Comparison of ENCODE assay signal across 22 cellular contexts in the genomic region with DNA sequence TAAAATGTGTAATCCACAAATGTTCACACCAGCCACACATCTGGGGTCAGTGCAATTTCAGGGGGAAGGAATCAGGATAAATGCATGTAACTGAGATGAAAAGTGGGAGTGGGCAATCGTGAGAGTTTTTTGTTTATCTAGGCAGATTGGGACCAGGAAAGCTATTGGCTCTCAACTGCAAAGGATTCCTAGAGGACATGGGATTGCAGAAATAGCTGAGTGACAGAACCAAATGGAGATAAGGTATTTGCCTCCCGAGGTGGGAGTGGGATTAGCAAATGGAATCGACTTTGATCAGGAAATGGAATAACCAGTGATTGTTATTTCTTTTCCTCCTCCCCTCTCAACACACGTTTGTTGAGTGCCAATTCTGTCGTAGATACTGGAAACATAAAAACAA. TPM values are rescaled to one million over a fixed set of nuclear protein-coding genes. Genes with fewer than 3 reads are reported as not detected.
"Had no signal": no experiment of that assay in that cellular context is flagged by ENCODE, and none has a peak within 500 bp of the region (broad histone marks: within the 10 kb centered on the region; RNA-seq: fewer than 3 reads in every experiment).

No MANE protein-coding gene starts in this region.

- H3K4me1 ChIP-seq: colonic mucosa, uterus had no signal

- H3K9me3 Mint-ChIP-seq: central memory CD8-positive, alpha-beta T cell; memory B cell; natural killer cell; T-helper 1 cell treated with Interleukin-12 subunit alpha and Interleukin-12 subunit beta and Interleukin-4 antibody, amounts not matched to agents 30 μg/mL and 1 μg/mL, for 36 hours had no signal

- H3K4me3 Mint-ChIP-seq: central memory CD8-positive, alpha-beta T cell; memory B cell; natural killer cell; T-helper 1 cell treated with Interleukin-12 subunit alpha and Interleukin-12 subunit beta and Interleukin-4 antibody, amounts not matched to agents 30 μg/mL and 1 μg/mL, for 36 hours had no signal

- DNase-seq: activated CD4-positive, alpha-beta T cell treated with anti-CD3 and anti-CD28 coated beads for 4 hours; activated CD8-positive, alpha-beta memory T cell treated with anti-CD3 and anti-CD28 coated beads, Interleukin-2, amount 50 U/mL, for 4 hours; activated effector memory CD4-positive, alpha-beta T cell treated with anti-CD3 and anti-CD28 coated beads, Interleukin-2, amount 50 U/mL, for 16 hours; activated naive CD4-positive, alpha-beta T cell treated with anti-CD3 and anti-CD28 coated beads, Interleukin-2, amount 50 U/mL, for 16 hours; activated T-cell treated with anti-CD3 and anti-CD28 coated beads, Interleukin-2, amount 50 U/mL, for 48 hours; aorta; brain microvascular endothelial cell; colonic mucosa; heart left ventricle; kidney glomerular epithelial cell; left ventricle myocardium superior; natural killer cell; stimulated activated CD4-positive, alpha-beta T cell treated with anti-CD3 and anti-CD28 coated beads, Interleukin-2, amount 100 ng/mL, for 24 hours; stimulated activated naive CD8-positive, alpha-beta T cell treated with anti-CD3 and anti-CD28 coated beads, Interleukin-15, Interleukin-2, amounts not matched to agents 100 U/mL and 50 U/mL, for 24 hours; tibial artery; uterus had no signal

- H3K27ac Mint-ChIP-seq: natural killer cell; T-helper 1 cell treated with Interleukin-12 subunit alpha and Interleukin-12 subunit beta and Interleukin-4 antibody, amounts not matched to agents 30 μg/mL and 1 μg/mL, for 36 hours had no signal

- H3K27me3 Mint-ChIP-seq: central memory CD8-positive, alpha-beta T cell; memory B cell had no signal

- H3K36me3 ChIP-seq: brain microvascular endothelial cell, colonic mucosa, gastroesophageal sphincter, heart left ventricle, tibial artery, uterus had no signal

- H3K4me3 ChIP-seq: colonic mucosa, gastroesophageal sphincter, heart left ventricle, tibial artery, uterus had no signal

- ATAC-seq: esophagus mucosa; gastroesophageal sphincter; heart left ventricle; left ventricle myocardium superior; natural killer cell; stimulated activated naive CD8-positive, alpha-beta T cell treated with anti-CD3 and anti-CD28 coated beads, Interleukin-15, Interleukin-2, amounts not matched to agents 100 U/mL and 50 U/mL, for 24 hours had no signal

- H3K27ac ChIP-seq: brain microvascular endothelial cell, colonic mucosa, heart left ventricle, uterus had no signal

- H3K36me3 Mint-ChIP-seq: memory B cell, natural killer cell had no signal

- H3K27me3 ChIP-seq: brain microvascular endothelial cell, colonic mucosa, gastroesophageal sphincter, tibial artery, uterus had no signal

RNA-seq across cellular contexts. Expression of gene GJB1, which starts 38.9 kb away (rescaled TPM):
- total RNA-seq: aorta, gastroesophageal sphincter, heart left ventricle, left ventricle myocardium superior, natural killer cell, posterior vena cava had no signal
- polyA plus RNA-seq: heart left ventricle had no signal
